In the genomic region with DNA sequence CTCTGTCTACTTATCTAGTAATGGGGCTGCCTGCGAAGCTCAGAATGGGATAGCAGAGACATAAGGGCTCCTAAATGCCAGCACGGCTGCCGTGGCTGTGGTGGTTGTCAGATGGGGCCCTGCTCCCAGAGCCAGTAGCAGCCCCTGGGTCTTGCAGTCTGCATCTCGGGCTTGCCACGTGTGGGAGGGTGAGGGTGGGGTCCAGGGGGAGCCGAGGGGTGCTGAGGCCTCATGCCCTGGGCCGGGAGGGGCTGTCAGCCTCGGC, we compare ENCODE assay signal across 16 cellular contexts.
A peak's percentile ranks its signal among the peaks of the same experiment; 100 is the strongest.
DNase-seq lines count a peak whose midpoint lies in the region; ATAC-seq, FAIRE-seq and TF ChIP-seq lines count a peak whose summit lies in the region.
"Had no signal": no experiment of that assay in that cellular context is flagged by ENCODE, and none has a peak within 500 bp of the region (broad histone marks: within the 10 kb centered on the region; RNA-seq: fewer than 3 reads in every experiment).

No MANE protein-coding gene starts in this region.

- no peak overlapping the region for H2AFZ ChIP-seq in astrocyte (ENCODE audit: low read depth, low read length)

- H3K27ac Mint-ChIP-seq in astrocyte (ENCODE audit: unreplicated experiment) = no peak overlapping the region
- H3K27ac Mint-ChIP-seq: T-cell, WTC11 had no signal

- H3K4me2 ChIP-seq in astrocyte (ENCODE audit: low read length) = peak overlapping the region; percentile 50

- H3K4me3 ChIP-seq in AG04450 (ENCODE audit: low read depth, low read length) (no peak overlapping the region), astrocyte (ENCODE audit: insufficient read depth, low read depth, low read length) (no peak overlapping the region), neutrophil (ENCODE audit: low read depth in 1 of 2, low read length in 1 of 2) (peak overlapping the region; percentile 39 to 58)
- H3K4me3 ChIP-seq: body of pancreas, prostate gland had no signal

- peaks cover 18% of the 10 kb centered on the region for H3K4me1 ChIP-seq in astrocyte (ENCODE audit: insufficient read depth, low read length)
- peaks cover 39 to 42% of the 10 kb centered on the region in 2 experiments for H3K4me1 ChIP-seq in neutrophil (ENCODE audit: control insufficient read depth in 1 of 2, insufficient read depth in 1 of 2, low read depth in 1 of 2, low read length in 1 of 2)

- H3K27ac ChIP-seq in AG04450 (ENCODE audit: low read depth, low read length) (peak overlapping the region; percentile 21), astrocyte (ENCODE audit: low read depth, low read length) (no peak overlapping the region), neutrophil (peak overlapping the region; percentile 77)

- FAIRE-seq in astrocyte (lab: Jason Lieb, UNC) = no peak
- FAIRE-seq: D721Med, RCC 7860 had no signal

- no peak overlapping the region for H3K4me3 Mint-ChIP-seq in astrocyte (ENCODE audit: unreplicated experiment)
- H3K4me3 Mint-ChIP-seq: T-cell, WTC11 had no signal

- peaks cover 12% of the 10 kb centered on the region for H3K4me1 Mint-ChIP-seq in astrocyte (ENCODE audit: low read depth, unreplicated experiment)
- H3K4me1 Mint-ChIP-seq: T-cell had no signal

- no peaks in the 10 kb centered on the region for H3K36me3 ChIP-seq in astrocyte (ENCODE audit: insufficient read depth, low read length)
- no peaks in the 10 kb centered on the region for H3K36me3 ChIP-seq in neutrophil
- H3K36me3 ChIP-seq: prostate gland had no signal

- DNase-seq in AG04450 (ENCODE audit: low read depth, low spot score) (no peak), HuH-7.5 (ENCODE audit: low spot score) (peak; percentile 83), astrocyte (ENCODE audit: low read depth) (no peak), EL (no peak), NCI-H2029 (lab: John Stamatoyannopoulos, UW) (no peak)
- DNase-seq: activated naive CD4-positive, alpha-beta T cell treated with Interleukin-2 at 50 U/mL for 16 hours; NCI-H1417 treated with DMSO at 0.1 percent for 48 hours had no signal

- no peak for TF ChIP-seq CTCF in AG04450 (IDR thresholded peaks at IDR 0.05; ENCODE audit: low read depth, low read length)
- TF ChIP-seq CTCF in astrocyte (IDR thresholded peaks at IDR 0.05; ENCODE audit: insufficient read depth, low read depth, low read length) = no peak
- TF ChIP-seq CTCF in neutrophil (IDR thresholded peaks at IDR 0.05) = no peak

- CTCF ChIA-PET in AG04450 (lab: Charles Lee) = interaction anchor here (1.2 to 2.1 kb wide), 3 partner anchors 26 to 92 kb away, joined by 3 to 6 read pairs (median 4); no protein-coding TSS in a partner anchor

- peaks cover 28% of the 10 kb centered on the region for H3K27me3 Mint-ChIP-seq in astrocyte (ENCODE audit: low read depth, unreplicated experiment)

- ATAC-seq in HG03139 (IDR thresholded peaks at IDR 0.05; ENCODE audit: unreplicated experiment) (no peak), GM21717 (IDR thresholded peaks at IDR 0.05; ENCODE audit: unreplicated experiment) (no peak)
- ATAC-seq: T-cell had no signal

- peaks cover 6% of the 10 kb centered on the region for H3K36me3 Mint-ChIP-seq in astrocyte (ENCODE audit: low read depth, unreplicated experiment)
- H3K36me3 Mint-ChIP-seq: T-cell had no signal

- no peaks in the 10 kb centered on the region for H3K79me2 ChIP-seq in astrocyte (ENCODE audit: insufficient read depth, low read length)

- no peaks in the 10 kb centered on the region for H3K9me3 Mint-ChIP-seq in astrocyte (ENCODE audit: unreplicated experiment)
- H3K9me3 Mint-ChIP-seq: T-cell had no signal

- POLR2A ChIA-PET in AG04450 (lab: Yijun Ruan, JAX) = interaction anchor here (0.5 to 1.7 kb wide), 2 partner anchors 9 to 179 kb away, joined by 3 to 8 read pairs; no protein-coding TSS in a partner anchor

- H3K9me3 ChIP-seq in AG04450 (ENCODE audit: control insufficient read depth, insufficient read depth, low read length) (no peaks in the 10 kb centered on the region; the same call in 1 of the 2 replicates), astrocyte (ENCODE audit: insufficient read depth, low read depth, low read length) (peaks cover 2% of the 10 kb centered on the region), neutrophil (no peaks in the 10 kb centered on the region)
- H3K9me3 ChIP-seq: body of pancreas, prostate gland had no signal

- H3K27me3 ChIP-seq in AG04450 (ENCODE audit: control insufficient read depth, insufficient read depth, low read length) (no peaks in the 10 kb centered on the region), astrocyte (ENCODE audit: insufficient read depth, low read length) (no peaks in the 10 kb centered on the region), neutrophil (no peaks in the 10 kb centered on the region)
- H3K27me3 ChIP-seq: body of pancreas had no signal

- H3K9ac ChIP-seq in astrocyte (ENCODE audit: low read length) = no peak overlapping the region

- peaks cover 77% of the 10 kb centered on the region for H4K20me1 ChIP-seq in astrocyte (ENCODE audit: insufficient read depth, low read length)

Comparison
In these comparisons a context has a peak if more than half of its experiments do, and no peak if none do; other contexts are left out.
1. H3K4me3 ChIP-seq: peak in neutrophil (2 of 2); none in AG04450 (single experiment) and astrocyte (single experiment).